Comparison of ENCODE assay signal across 8 cellular contexts in genomic region chr10:13536674-13537366, GRCh38. TPM values are rescaled to one million over a fixed set of nuclear protein-coding genes. Genes with fewer than 3 reads are reported as not detected.
DNase-seq lines count a peak whose midpoint lies in the region; ATAC-seq and TF ChIP-seq lines count a peak whose summit lies in the region.

No MANE protein-coding gene starts in this region.

- WGBS in gastroesophageal sphincter (ENCODE audit: low coverage in 1 of 2), 2 donors: 47% methylated on average over 8 of the region's 11 CpGs; no CpG with 5 or more reads in 1 of the 2 donors
- WGBS in prostate gland: 58% methylated on average over 11 of the region's 11 CpGs

- DNase-seq in activated T-cell treated with anti-CD3 and anti-CD28 coated beads for 24 hours (ENCODE audit: low read depth) (peak; percentile 6), MV-4-11 (lab: John Stamatoyannopoulos, UW) (peak; percentile 24), prostate gland (ENCODE audit: low spot score) (peak; percentile 10)
- DNase-seq in activated T-cell treated with anti-CD3 and anti-CD28 coated beads, Interleukin-2, amount 50 U/mL, for 1 hour: no peak

- intact Hi-C loops in prostate gland (cut with DNase I): no loop called here

- no peak for TF ChIP-seq EP300 in gastroesophageal sphincter (IDR thresholded peaks at IDR 0.05)

- peak in 3 of 4 experiments; percentile 26 to 60 (median 27) for TF ChIP-seq CTCF in gastroesophageal sphincter (IDR thresholded peaks at IDR 0.05)
- peak in 2 of 4 experiments; percentile 25 to 50 for TF ChIP-seq CTCF in prostate gland (IDR thresholded peaks at IDR 0.05)

- no peaks in the 10 kb centered on the region for H3K9me3 ChIP-seq in gastroesophageal sphincter
- H3K9me3 ChIP-seq in prostate gland: no peaks in the 10 kb centered on the region

- TF ChIP-seq POLR2A in gastroesophageal sphincter (IDR thresholded peaks at IDR 0.05) (no peak), prostate gland (IDR thresholded peaks at IDR 0.05) (no peak)

- H3K36me3 ChIP-seq in gastroesophageal sphincter (no peaks in the 10 kb centered on the region), prostate gland (no peaks in the 10 kb centered on the region)

- H3K27ac ChIP-seq in gastroesophageal sphincter (no peak overlapping the region), prostate gland (no peak overlapping the region)

- no peaks in the 10 kb centered on the region for H3K4me1 ChIP-seq in gastroesophageal sphincter
- H3K4me1 ChIP-seq in prostate gland (replicated peaks): no peaks in the 10 kb centered on the region

- H3K27me3 ChIP-seq in gastroesophageal sphincter (peaks cover 12% of the 10 kb centered on the region), prostate gland (replicated peaks; ENCODE audit: insufficient read depth) (peaks cover 2% of the 10 kb centered on the region)

- no peak overlapping the region for H3K4me3 ChIP-seq in gastroesophageal sphincter
- no peak overlapping the region for H3K4me3 ChIP-seq in prostate gland

- ATAC-seq in SK-N-SH treated with all-trans-retinoic acid at 6 μM for 48 hours (peak; percentile 98), gastroesophageal sphincter (no peak), GM21515 (IDR thresholded peaks at IDR 0.05; ENCODE audit: unreplicated experiment) (no peak), HG02571 (IDR thresholded peaks at IDR 0.05; ENCODE audit: unreplicated experiment) (no peak)

TF ChIP-seq in SK-N-SH treated with all-trans-retinoic acid at 6 μM for 48 hours, 23 proteins besides CTCF, POLR2A, EP300 and RAD21:
- no peak for TF ChIP-seq ISL1 (CRISPR knock-in tag; IDR thresholded peaks at IDR 0.05)
- no peak for TF ChIP-seq TSHZ2 (CRISPR knock-in tag; IDR thresholded peaks at IDR 0.05)
- no peak for TF ChIP-seq PPARA (CRISPR knock-in tag; IDR thresholded peaks at IDR 0.05; ENCODE audit: borderline replicate concordance)
- no peak for TF ChIP-seq OSR1 (CRISPR knock-in tag; IDR thresholded peaks at IDR 0.05)
- no peak for TF ChIP-seq ZC3H10 (CRISPR knock-in tag; IDR thresholded peaks at IDR 0.05)
- TF ChIP-seq TCF4 (CRISPR knock-in tag; IDR thresholded peaks at IDR 0.05; ENCODE audit: borderline replicate concordance): no peak
- TF ChIP-seq ZNF70 (CRISPR knock-in tag; IDR thresholded peaks at IDR 0.05): no peak
- no peak for TF ChIP-seq ZNF565 (CRISPR knock-in tag; conservative IDR thresholded peaks at IDR 0.05; ENCODE audit: low read depth)
- TF ChIP-seq POU6F1 (CRISPR knock-in tag; IDR thresholded peaks at IDR 0.05; ENCODE audit: borderline replicate concordance, low read depth): no peak
- no peak for TF ChIP-seq ZFP30 (CRISPR knock-in tag; IDR thresholded peaks at IDR 0.05)
TF ChIP-seq in SK-N-SH treated with all-trans-retinoic acid at 6 μM for 48 hours: peak in this region for 0.

RNA-seq across cellular contexts. Expression of gene BEND7, which starts 8.0 kb away (rescaled TPM):
- 10 to 100 TPM; 18.4 to 25.9 (median 22.5) TPM for total RNA-seq in gastroesophageal sphincter
- total RNA-seq in prostate gland: 10 to 100 TPM; 10.1 to 44.5 TPM

RNA-seq across cellular contexts. Expression of gene PRPF18, which starts 49.9 kb away (rescaled TPM):
- total RNA-seq in gastroesophageal sphincter (10 to 100 TPM; 22.8 to 32.8 (median 24.0) TPM), prostate gland (10 to 100 TPM; 23.1 to 31.1 TPM)
